In the genomic region with DNA sequence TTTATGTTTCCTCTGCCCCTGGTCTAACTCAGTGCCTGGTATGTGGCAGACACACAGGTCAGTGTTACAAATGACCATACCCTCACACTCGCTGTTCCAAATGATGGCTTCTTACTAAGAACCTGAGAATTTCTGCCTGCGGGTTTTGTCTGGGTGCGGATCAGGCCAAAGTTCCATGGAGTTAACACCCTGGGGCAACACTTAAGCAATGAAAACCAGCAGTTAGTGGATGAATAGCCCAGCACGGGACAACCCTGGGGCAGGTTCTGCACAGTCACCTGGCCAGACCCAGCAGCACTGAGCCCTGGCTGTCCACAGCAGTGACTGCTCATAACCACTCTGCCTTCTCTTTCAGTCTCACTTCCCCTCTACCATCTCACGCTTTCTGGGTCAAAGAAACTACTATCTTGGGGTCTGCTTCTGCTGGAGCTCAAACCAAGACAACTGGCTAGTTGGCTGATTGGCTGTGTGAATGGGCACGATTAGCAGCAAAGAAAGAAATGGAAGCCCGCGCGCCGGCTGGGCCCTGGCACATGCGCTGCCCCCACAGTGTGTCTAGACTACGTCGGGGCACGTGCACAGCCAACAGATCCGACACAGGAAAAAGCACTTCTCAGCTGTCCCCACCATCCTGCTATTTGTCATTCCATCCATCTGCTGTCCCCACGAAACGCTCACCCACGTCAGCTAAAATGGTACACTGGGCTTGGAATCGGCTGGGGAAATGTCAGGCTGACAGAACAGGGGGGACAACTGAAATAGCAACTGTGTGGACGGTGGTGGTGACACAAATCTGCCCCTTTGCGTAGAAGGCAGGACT, we compare ENCODE assay signal across 1 cellular context.
TF ChIP-seq lines count a peak whose summit lies in the region.

No MANE protein-coding gene starts in this region.

TF ChIP-seq in HepG2, 621 proteins besides CTCF, POLR2A, EP300 and RAD21 (continued from another document and continues in another):
- TF ChIP-seq MED13 (CRISPR knock-in tag; IDR thresholded peaks at IDR 0.05) (no peak), EED (CRISPR knock-in tag; IDR thresholded peaks at IDR 0.05) (0 out of 2 replicates have a peak, but pooled peaks have one; percentile 15), CBX5 (CRISPR knock-in tag; IDR thresholded peaks at IDR 0.05; ENCODE audit: borderline replicate concordance) (no peak), RARA (CRISPR knock-in tag; IDR thresholded peaks at IDR 0.05) (no peak), ELF1 (CRISPR knock-in tag; IDR thresholded peaks at IDR 0.05) (no peak), REPIN1 (CRISPR knock-in tag; IDR thresholded peaks at IDR 0.05; ENCODE audit: borderline replicate concordance, low read depth) (no peak), ZNF556 (CRISPR knock-in tag; IDR thresholded peaks at IDR 0.05; ENCODE audit: borderline replicate concordance) (no peak), KDM4B (CRISPR knock-in tag; IDR thresholded peaks at IDR 0.05) (no peak), ZZZ3 (CRISPR knock-in tag; IDR thresholded peaks at IDR 0.05; ENCODE audit: borderline replicate concordance) (no peak), RXRA (CRISPR knock-in tag; IDR thresholded peaks at IDR 0.05) (no peak), ZNF546 (CRISPR knock-in tag; conservative IDR thresholded peaks at IDR 0.05) (no peak), PAWR (CRISPR knock-in tag; IDR thresholded peaks at IDR 0.05; ENCODE audit: borderline replicate concordance) (no peak), ZFP90 (CRISPR knock-in tag; IDR thresholded peaks at IDR 0.05; ENCODE audit: borderline replicate concordance) (0 out of 2 replicates have a peak, but pooled peaks have one; percentile 6), TBL1XR1 (IDR thresholded peaks at IDR 0.05; ENCODE audit: borderline replicate concordance, low read length, partially characterized antibody) (no peak), ZNF382 (CRISPR knock-in tag; IDR thresholded peaks at IDR 0.05; ENCODE audit: borderline replicate concordance) (no peak), NAIF1 (CRISPR knock-in tag; IDR thresholded peaks at IDR 0.05; ENCODE audit: borderline replicate concordance) (no peak), ZSCAN12 (CRISPR knock-in tag; IDR thresholded peaks at IDR 0.05) (no peak), ZNF607 (CRISPR knock-in tag; IDR thresholded peaks at IDR 0.05; ENCODE audit: borderline replicate concordance) (no peak; the same call in 1 of the 2 replicates), ZNF569 (CRISPR knock-in tag; IDR thresholded peaks at IDR 0.05; ENCODE audit: borderline replicate concordance) (no peak), ATM (IDR thresholded peaks at IDR 0.05; ENCODE audit: borderline replicate concordance) (no peak), KDM5B (CRISPR knock-in tag; IDR thresholded peaks at IDR 0.05; ENCODE audit: borderline replicate concordance) (peak; percentile 63), SMAD9 (CRISPR knock-in tag; IDR thresholded peaks at IDR 0.05) (no peak), ZBTB20 (CRISPR knock-in tag; IDR thresholded peaks at IDR 0.05; ENCODE audit: borderline replicate concordance, low read depth) (no peak), ZNF703 (CRISPR knock-in tag; IDR thresholded peaks at IDR 0.05; ENCODE audit: borderline replicate concordance) (no peak), SALL2 (CRISPR knock-in tag; IDR thresholded peaks at IDR 0.05) (no peak), ATF7 (IDR thresholded peaks at IDR 0.05) (no peak), ATF7 (CRISPR knock-in tag; IDR thresholded peaks at IDR 0.05) (no peak), ZNF891 (CRISPR knock-in tag; IDR thresholded peaks at IDR 0.05) (peak; percentile 50), ZNF496 (CRISPR knock-in tag; IDR thresholded peaks at IDR 0.05; ENCODE audit: insufficient replicate concordance) (no peak), ZNF547 (CRISPR knock-in tag; IDR thresholded peaks at IDR 0.05) (peak; percentile 43; the same call in 1 of the 2 replicates), KAT8 (CRISPR knock-in tag; IDR thresholded peaks at IDR 0.05) (no peak), ZNF776 (CRISPR knock-in tag; IDR thresholded peaks at IDR 0.05) (no peak), SMARCE1 (IDR thresholded peaks at IDR 0.05; ENCODE audit: borderline replicate concordance) (no peak), ZNF430 (CRISPR knock-in tag; IDR thresholded peaks at IDR 0.05) (no peak), SRY (CRISPR knock-in tag; IDR thresholded peaks at IDR 0.05) (no peak; the same call in 1 of the 2 replicates), ZNF598 (CRISPR knock-in tag; IDR thresholded peaks at IDR 0.05; ENCODE audit: borderline replicate concordance) (no peak)
- TF ChIP-seq, protein P1, sequence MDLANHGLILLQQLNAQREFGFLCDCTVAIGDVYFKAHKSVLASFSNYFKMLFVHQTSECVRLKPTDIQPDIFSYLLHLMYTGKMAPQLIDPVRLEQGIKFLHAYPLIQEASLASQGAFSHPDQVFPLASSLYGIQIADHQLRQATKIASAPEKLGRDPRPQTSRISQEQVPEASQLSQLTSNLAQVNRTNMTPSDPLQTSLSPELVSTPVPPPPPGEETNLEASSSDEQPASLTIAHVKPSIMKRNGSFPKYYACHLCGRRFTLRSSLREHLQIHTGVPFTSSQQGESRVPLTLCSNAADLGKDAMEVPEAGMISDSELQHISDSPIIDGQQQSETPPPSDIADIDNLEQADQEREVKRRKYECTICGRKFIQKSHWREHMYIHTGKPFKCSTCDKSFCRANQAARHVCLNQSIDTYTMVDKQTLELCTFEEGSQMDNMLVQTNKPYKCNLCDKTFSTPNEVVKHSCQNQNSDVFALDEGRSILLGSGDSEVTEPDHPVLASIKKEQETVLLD (CRISPR knock-in tag; IDR thresholded peaks at IDR 0.05; ENCODE audit: low read depth) = no peak
- TF ChIP-seq, protein P2, sequence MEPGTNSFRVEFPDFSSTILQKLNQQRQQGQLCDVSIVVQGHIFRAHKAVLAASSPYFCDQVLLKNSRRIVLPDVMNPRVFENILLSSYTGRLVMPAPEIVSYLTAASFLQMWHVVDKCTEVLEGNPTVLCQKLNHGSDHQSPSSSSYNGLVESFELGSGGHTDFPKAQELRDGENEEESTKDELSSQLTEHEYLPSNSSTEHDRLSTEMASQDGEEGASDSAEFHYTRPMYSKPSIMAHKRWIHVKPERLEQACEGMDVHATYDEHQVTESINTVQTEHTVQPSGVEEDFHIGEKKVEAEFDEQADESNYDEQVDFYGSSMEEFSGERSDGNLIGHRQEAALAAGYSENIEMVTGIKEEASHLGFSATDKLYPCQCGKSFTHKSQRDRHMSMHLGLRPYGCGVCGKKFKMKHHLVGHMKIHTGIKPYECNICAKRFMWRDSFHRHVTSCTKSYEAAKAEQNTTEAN (CRISPR knock-in tag; conservative IDR thresholded peaks at IDR 0.05) = no peak
- TF ChIP-seq, protein P3, sequence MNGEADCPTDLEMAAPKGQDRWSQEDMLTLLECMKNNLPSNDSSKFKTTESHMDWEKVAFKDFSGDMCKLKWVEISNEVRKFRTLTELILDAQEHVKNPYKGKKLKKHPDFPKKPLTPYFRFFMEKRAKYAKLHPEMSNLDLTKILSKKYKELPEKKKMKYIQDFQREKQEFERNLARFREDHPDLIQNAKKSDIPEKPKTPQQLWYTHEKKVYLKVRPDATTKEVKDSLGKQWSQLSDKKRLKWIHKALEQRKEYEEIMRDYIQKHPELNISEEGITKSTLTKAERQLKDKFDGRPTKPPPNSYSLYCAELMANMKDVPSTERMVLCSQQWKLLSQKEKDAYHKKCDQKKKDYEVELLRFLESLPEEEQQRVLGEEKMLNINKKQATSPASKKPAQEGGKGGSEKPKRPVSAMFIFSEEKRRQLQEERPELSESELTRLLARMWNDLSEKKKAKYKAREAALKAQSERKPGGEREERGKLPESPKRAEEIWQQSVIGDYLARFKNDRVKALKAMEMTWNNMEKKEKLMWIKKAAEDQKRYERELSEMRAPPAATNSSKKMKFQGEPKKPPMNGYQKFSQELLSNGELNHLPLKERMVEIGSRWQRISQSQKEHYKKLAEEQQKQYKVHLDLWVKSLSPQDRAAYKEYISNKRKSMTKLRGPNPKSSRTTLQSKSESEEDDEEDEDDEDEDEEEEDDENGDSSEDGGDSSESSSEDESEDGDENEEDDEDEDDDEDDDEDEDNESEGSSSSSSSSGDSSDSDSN (CRISPR knock-in tag; IDR thresholded peaks at IDR 0.05) = 0 out of 2 replicates have a peak, but pooled peaks have one; percentile 27
- TF ChIP-seq, protein P4, sequence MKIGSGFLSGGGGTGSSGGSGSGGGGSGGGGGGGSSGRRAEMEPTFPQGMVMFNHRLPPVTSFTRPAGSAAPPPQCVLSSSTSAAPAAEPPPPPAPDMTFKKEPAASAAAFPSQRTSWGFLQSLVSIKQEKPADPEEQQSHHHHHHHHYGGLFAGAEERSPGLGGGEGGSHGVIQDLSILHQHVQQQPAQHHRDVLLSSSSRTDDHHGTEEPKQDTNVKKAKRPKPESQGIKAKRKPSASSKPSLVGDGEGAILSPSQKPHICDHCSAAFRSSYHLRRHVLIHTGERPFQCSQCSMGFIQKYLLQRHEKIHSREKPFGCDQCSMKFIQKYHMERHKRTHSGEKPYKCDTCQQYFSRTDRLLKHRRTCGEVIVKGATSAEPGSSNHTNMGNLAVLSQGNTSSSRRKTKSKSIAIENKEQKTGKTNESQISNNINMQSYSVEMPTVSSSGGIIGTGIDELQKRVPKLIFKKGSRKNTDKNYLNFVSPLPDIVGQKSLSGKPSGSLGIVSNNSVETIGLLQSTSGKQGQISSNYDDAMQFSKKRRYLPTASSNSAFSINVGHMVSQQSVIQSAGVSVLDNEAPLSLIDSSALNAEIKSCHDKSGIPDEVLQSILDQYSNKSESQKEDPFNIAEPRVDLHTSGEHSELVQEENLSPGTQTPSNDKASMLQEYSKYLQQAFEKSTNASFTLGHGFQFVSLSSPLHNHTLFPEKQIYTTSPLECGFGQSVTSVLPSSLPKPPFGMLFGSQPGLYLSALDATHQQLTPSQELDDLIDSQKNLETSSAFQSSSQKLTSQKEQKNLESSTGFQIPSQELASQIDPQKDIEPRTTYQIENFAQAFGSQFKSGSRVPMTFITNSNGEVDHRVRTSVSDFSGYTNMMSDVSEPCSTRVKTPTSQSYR (CRISPR knock-in tag; IDR thresholded peaks at IDR 0.05; ENCODE audit: borderline replicate concordance) = no peak
- TF ChIP-seq, protein P5, sequence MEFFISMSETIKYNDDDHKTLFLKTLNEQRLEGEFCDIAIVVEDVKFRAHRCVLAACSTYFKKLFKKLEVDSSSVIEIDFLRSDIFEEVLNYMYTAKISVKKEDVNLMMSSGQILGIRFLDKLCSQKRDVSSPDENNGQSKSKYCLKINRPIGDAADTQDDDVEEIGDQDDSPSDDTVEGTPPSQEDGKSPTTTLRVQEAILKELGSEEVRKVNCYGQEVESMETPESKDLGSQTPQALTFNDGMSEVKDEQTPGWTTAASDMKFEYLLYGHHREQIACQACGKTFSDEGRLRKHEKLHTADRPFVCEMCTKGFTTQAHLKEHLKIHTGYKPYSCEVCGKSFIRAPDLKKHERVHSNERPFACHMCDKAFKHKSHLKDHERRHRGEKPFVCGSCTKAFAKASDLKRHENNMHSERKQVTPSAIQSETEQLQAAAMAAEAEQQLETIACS (CRISPR knock-in tag; IDR thresholded peaks at IDR 0.05) = no peak
- TF ChIP-seq, protein P6, sequence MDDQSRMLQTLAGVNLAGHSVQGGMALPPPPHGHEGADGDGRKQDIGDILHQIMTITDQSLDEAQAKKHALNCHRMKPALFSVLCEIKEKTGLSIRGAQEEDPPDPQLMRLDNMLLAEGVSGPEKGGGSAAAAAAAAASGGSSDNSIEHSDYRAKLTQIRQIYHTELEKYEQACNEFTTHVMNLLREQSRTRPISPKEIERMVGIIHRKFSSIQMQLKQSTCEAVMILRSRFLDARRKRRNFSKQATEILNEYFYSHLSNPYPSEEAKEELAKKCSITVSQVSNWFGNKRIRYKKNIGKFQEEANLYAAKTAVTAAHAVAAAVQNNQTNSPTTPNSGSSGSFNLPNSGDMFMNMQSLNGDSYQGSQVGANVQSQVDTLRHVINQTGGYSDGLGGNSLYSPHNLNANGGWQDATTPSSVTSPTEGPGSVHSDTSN (CRISPR knock-in tag; IDR thresholded peaks at IDR 0.05; ENCODE audit: borderline replicate concordance) = no peak
- TF ChIP-seq, protein P7, sequence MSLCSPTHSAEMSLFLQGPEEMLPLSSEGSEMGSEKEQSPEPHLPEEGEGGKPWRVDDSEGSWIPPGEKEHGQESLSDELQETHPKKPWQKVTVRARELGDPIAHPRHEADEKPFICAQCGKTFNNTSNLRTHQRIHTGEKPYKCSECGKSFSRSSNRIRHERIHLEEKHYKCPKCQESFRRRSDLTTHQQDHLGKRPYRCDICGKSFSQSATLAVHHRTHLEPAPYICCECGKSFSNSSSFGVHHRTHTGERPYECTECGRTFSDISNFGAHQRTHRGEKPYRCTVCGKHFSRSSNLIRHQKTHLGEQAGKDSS (CRISPR knock-in tag; IDR thresholded peaks at IDR 0.05; ENCODE audit: borderline replicate concordance, low read depth) = no peak; the same call in 1 of the 2 replicates
- TF ChIP-seq, protein P8, sequence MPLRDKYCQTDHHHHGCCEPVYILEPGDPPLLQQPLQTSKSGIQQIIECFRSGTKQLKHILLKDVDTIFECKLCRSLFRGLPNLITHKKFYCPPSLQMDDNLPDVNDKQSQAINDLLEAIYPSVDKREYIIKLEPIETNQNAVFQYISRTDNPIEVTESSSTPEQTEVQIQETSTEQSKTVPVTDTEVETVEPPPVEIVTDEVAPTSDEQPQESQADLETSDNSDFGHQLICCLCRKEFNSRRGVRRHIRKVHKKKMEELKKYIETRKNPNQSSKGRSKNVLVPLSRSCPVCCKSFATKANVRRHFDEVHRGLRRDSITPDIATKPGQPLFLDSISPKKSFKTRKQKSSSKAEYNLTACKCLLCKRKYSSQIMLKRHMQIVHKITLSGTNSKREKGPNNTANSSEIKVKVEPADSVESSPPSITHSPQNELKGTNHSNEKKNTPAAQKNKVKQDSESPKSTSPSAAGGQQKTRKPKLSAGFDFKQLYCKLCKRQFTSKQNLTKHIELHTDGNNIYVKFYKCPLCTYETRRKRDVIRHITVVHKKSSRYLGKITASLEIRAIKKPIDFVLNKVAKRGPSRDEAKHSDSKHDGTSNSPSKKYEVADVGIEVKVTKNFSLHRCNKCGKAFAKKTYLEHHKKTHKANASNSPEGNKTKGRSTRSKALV (CRISPR knock-in tag; IDR thresholded peaks at IDR 0.05) = no peak
- TF ChIP-seq, protein P9, sequence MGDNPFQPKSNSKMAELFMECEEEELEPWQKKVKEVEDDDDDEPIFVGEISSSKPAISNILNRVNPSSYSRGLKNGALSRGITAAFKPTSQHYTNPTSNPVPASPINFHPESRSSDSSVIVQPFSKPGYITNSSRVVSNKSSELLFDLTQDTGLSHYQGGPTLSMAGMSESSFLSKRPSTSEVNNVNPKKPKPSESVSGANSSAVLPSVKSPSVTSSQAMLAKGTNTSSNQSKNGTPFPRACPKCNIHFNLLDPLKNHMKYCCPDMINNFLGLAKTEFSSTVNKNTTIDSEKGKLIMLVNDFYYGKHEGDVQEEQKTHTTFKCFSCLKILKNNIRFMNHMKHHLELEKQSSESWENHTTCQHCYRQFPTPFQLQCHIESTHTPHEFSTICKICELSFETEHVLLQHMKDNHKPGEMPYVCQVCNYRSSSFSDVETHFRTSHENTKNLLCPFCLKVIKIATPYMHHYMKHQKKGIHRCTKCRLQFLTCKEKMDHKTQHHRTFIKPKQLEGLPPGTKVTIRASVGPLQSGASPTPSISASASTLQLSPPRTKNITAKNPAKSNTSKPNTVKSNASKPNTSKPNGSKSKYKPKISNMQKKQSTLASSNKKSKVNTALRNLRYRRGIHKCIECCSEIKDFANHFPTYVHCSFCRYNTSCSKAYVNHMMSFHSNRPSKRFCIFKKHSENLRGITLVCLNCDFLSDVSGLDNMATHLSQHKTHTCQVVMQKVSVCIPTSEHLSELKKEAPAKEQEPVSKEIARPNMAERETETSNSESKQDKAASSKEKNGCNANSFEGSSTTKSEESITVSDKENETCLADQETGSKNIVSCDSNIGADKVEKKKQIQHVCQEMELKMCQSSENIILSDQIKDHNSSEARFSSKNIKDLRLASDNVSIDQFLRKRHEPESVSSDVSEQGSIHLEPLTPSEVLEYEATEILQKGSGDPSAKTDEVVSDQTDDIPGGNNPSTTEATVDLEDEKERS (CRISPR knock-in tag; IDR thresholded peaks at IDR 0.05) = no peak; the same call in 1 of the 2 replicates
